Comparison of ENCODE assay signal across 8 cellular contexts in the genomic region with DNA sequence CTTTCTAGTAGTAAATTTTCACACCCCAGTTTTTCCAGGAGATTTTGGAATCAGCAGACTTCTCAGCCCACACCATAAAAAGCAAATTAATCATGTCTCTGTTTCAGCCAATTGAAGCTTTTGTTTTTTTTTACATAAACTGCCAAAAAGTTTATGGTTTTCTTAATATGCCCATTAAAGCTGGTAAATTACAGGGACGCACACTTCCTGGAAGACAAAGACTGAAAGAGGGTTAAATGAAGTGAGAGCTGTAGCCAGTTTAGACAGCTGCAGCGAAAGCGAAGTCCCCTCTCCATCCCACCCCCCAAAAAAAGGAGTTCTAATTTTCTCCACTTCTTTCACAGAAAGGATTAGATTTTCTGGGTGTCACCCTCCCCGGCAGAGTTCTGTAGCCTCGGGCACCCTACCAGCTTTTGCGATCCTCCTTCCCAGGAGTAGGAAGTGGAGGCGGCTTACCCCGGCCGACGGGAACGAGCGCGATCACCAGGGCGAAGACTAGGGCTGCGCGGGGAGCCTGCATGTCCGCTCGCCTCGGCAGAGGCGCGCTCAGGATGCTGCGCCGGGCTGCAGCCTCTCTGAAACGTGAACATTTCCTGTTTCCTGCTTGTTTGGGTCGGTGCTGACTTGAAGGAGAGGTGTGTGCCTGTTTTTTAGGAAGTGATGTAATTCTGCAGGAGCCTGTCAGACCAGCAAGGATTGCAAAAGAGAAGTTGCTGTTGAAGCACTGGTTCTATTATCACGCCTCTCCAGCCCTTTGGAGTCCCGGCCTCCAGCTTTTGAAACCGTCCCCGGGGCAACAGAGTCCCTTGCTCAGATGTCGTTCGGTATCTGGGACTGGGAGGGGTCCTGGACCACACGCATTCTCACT. TPM values are rescaled to one million over a fixed set of nuclear protein-coding genes. Genes with fewer than 3 reads are reported as not detected.
DNase-seq lines count a peak whose midpoint lies in the region; ATAC-seq, FAIRE-seq and TF ChIP-seq lines count a peak whose summit lies in the region.

A gene with protein sequence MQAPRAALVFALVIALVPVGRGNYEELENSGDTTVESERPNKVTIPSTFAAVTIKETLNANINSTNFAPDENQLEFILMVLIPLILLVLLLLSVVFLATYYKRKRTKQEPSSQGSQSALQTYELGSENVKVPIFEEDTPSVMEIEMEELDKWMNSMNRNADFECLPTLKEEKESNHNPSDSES (minus strand): TSS at position 584 of the 868 bp plus-strand sequence. CDS start 64 bp downstream, at position 520.

- in situ Hi-C loops in mammary epithelial cell (cut with MboI; ENCODE audit: low sequenced_read_pairs in 2 of 2) = no loop called here

- no peaks in the 10 kb centered on the region for H3K9me3 Mint-ChIP-seq in GM23338

- H3K4me1 ChIP-seq in GM23338 (ENCODE audit: insufficient read depth) (peaks cover 39% of the 10 kb centered on the region), mammary epithelial cell (ENCODE audit: insufficient read depth, low read length) (peaks cover 46% of the 10 kb centered on the region), keratinocyte (ENCODE audit: control insufficient read depth, extremely low read depth, insufficient read depth, low read length) (peaks cover 64% of the 10 kb centered on the region)

- H3K27ac ChIP-seq in GM23338 (ENCODE audit: low read depth) (no peak within 1 kb of the TSS), VCaP (peak within 1 kb of the TSS; percentile 75), mammary epithelial cell (ENCODE audit: insufficient read depth, low read depth, low read length) (peak within 1 kb of the TSS; percentile 98), keratinocyte (ENCODE audit: control insufficient read depth, insufficient read depth, low read length) (peak within 1 kb of the TSS; percentile 97)

- H3K27me3 ChIP-seq in GM23338 (ENCODE audit: insufficient read depth) (peaks cover 20% of the 10 kb centered on the region), mammary epithelial cell (ENCODE audit: insufficient read depth, low read length) (no peaks in the 10 kb centered on the region), keratinocyte (ENCODE audit: control insufficient read depth, extremely low read depth, insufficient read depth, low read length) (no peaks in the 10 kb centered on the region)

- CTCF ChIA-PET in mammary epithelial cell (lab: Charles Lee; ENCODE audit: low non-redundant PET) = interaction anchor here (0.6 kb wide), 1 partner anchor 448 kb away, joined by 5 read pairs; no protein-coding TSS in a partner anchor

- WGBS in mammary epithelial cell (ENCODE audit: low coverage, missing lambda C conversion rate) = 2% methylated on average over 23 of the region's 32 CpGs

- dilution Hi-C loops in mammary epithelial cell (cut with HindIII; ENCODE audit: low sequenced_read_pairs) (no loop called here), keratinocyte (cut with MboI; ENCODE audit: extremely low pct_ligation_motif_present, low sequenced_read_pairs) (no loop called here)

- H3K36me3 ChIP-seq in GM23338 (ENCODE audit: insufficient read depth) (no peaks in the 10 kb centered on the region), mammary epithelial cell (ENCODE audit: insufficient read depth, low read length) (no peaks in the 10 kb centered on the region), keratinocyte (ENCODE audit: control insufficient read depth in 2 of 2, extremely low read depth in 1 of 2, insufficient read depth in 2 of 2, low read length in 2 of 2) (peaks cover 0 to 1% of the 10 kb centered on the region in 2 experiments)

- peak within 1 kb of the TSS; percentile 94 for H2AFZ ChIP-seq in GM23338
- H2AFZ ChIP-seq in mammary epithelial cell (ENCODE audit: low read depth, low read length) = peak within 1 kb of the TSS; percentile 74
- H2AFZ ChIP-seq in keratinocyte (ENCODE audit: control insufficient read depth, low read length) = no peak within 1 kb of the TSS

- H3K27me3 Mint-ChIP-seq in GM23338 (ENCODE audit: insufficient read depth, low read depth, poor library complexity) = peaks cover 26% of the 10 kb centered on the region

- no peaks in the 10 kb centered on the region for H3K79me2 ChIP-seq in GM23338 (replicated peaks; ENCODE audit: insufficient read depth)
- peaks cover 47% of the 10 kb centered on the region for H3K79me2 ChIP-seq in mammary epithelial cell (ENCODE audit: insufficient read depth, low read length)
- peaks cover 46% of the 10 kb centered on the region for H3K79me2 ChIP-seq in keratinocyte (ENCODE audit: control insufficient read depth, insufficient read depth, low read length)

- H4K20me1 ChIP-seq in GM23338 (replicated peaks; ENCODE audit: insufficient read depth) = no peaks in the 10 kb centered on the region
- no peaks in the 10 kb centered on the region for H4K20me1 ChIP-seq in mammary epithelial cell (ENCODE audit: insufficient read depth, low read length)
- peaks cover 3% of the 10 kb centered on the region for H4K20me1 ChIP-seq in keratinocyte (ENCODE audit: control insufficient read depth, extremely low read depth, insufficient read depth, low read length)

- peak within 1 kb of the TSS; percentile 99 for H3K9ac ChIP-seq in mammary epithelial cell (ENCODE audit: insufficient read depth, low read length)
- peak within 1 kb of the TSS; percentile 97 for H3K9ac ChIP-seq in keratinocyte (ENCODE audit: control insufficient read depth, extremely low read depth, insufficient read depth, low read length)

- peak within 1 kb of the TSS; percentile 86 for H3K4me2 ChIP-seq in GM23338
- H3K4me2 ChIP-seq in mammary epithelial cell (ENCODE audit: insufficient read depth, low read depth, low read length) = peak within 1 kb of the TSS; percentile 97
- H3K4me2 ChIP-seq in keratinocyte (ENCODE audit: control insufficient read depth, extremely low read depth, insufficient read depth, low read depth, low read length) = peak within 1 kb of the TSS; percentile 90

- no peaks in the 10 kb centered on the region for H3K9me1 ChIP-seq in keratinocyte (ENCODE audit: control insufficient read depth, extremely low read depth, insufficient read depth, low read length)

- DNase-seq in GM04504 (ENCODE audit: low read depth) (peak; percentile 35), GM23338 (ENCODE audit: low spot score) (peak; percentile 87), M059J (ENCODE audit: low read depth) (peak; percentile 78), mammary epithelial cell (peak; percentile 97), keratinocyte (ENCODE audit: low read depth, low spot score) (peak; percentile 88), NCI-H446 (lab: John Stamatoyannopoulos, UW) (no peak)
- DNase-seq in stimulated activated CD4-positive, alpha-beta T cell treated with anti-CD3 and anti-CD28 coated beads, Interleukin-15, amount 100 ng/mL, for 1 hour (ENCODE audit: low read depth in 1 of 2, low spot score in 1 of 2) = peak; percentile 19 to 35

- FAIRE-seq in keratinocyte (lab: Jason Lieb, UNC) = no peak

- no peak for TF ChIP-seq CTCF in GM23338 (conservative IDR thresholded peaks at IDR 0.05; ENCODE audit: low read depth in 2 of 2)
- no peak for TF ChIP-seq CTCF in VCaP (conservative IDR thresholded peaks at IDR 0.05)
- no peak for TF ChIP-seq CTCF in mammary epithelial cell (conservative IDR thresholded peaks at IDR 0.05 in 1 of 2, IDR thresholded peaks at IDR 0.05 in 1 of 2; ENCODE audit: extremely low read depth in 1 of 2, insufficient read depth in 1 of 2, low read depth in 1 of 2, low read length in 2 of 2)
- TF ChIP-seq CTCF in keratinocyte (optimal IDR thresholded peaks at IDR 0.05 in 1 of 3, IDR thresholded peaks at IDR 0.05 in 1 of 3, conservative IDR thresholded peaks at IDR 0.05 in 1 of 3; ENCODE audit: extremely low read depth in 1 of 3, insufficient read depth in 2 of 3, low read length in 3 of 3) = no peak

- H3K9me2 ChIP-seq in GM23338 (ENCODE audit: insufficient read depth) = no peaks in the 10 kb centered on the region

- no peak within 1 kb of the TSS for H3K27ac Mint-ChIP-seq in GM23338

- H3F3A ChIP-seq in GM23338 (replicated peaks; ENCODE audit: low read depth) = no peaks in the 10 kb centered on the region

- intact Hi-C loops in mammary epithelial cell (cut with micrococcal nuclease) = loop anchor here (2.0 kb wide), 2 partner anchors 17 to 49 kb away; no protein-coding TSS in a partner anchor

- H3K4me1 Mint-ChIP-seq in GM23338 = peaks cover 37% of the 10 kb centered on the region

- H3K9me3 ChIP-seq in mammary epithelial cell (replicated peaks; ENCODE audit: insufficient read depth, low read length) (no peaks in the 10 kb centered on the region), keratinocyte (ENCODE audit: control insufficient read depth, low read depth, low read length) (no peaks in the 10 kb centered on the region)

- peak within 1 kb of the TSS; percentile 66 for H3K4me3 ChIP-seq in GM23338
- H3K4me3 ChIP-seq in mammary epithelial cell (replicated peaks in 1 of 3; ENCODE audit: insufficient read depth in 1 of 3, low read depth in 2 of 3, low read length in 3 of 3) = peak within 1 kb of the TSS; percentile 71 to 85 (median 81)
- H3K4me3 ChIP-seq in keratinocyte (ENCODE audit: control insufficient read depth in 2 of 3, extremely low read depth in 1 of 3, insufficient read depth in 2 of 3, low read depth in 1 of 3, low read length in 3 of 3) = peak within 1 kb of the TSS; percentile 79 to 91 (median 90)

- BruUV-seq in mammary epithelial cell (replicated peaks; lab: Mats Ljungman, UMichigan) = TSS peak; percentile 63

- ATAC-seq in GM23338 = peak; percentile 95

- peak within 1 kb of the TSS; percentile 80 for H3K4me3 Mint-ChIP-seq in GM23338

- no peaks in the 10 kb centered on the region; the same call in 2 of the 3 replicates for H3K36me3 Mint-ChIP-seq in GM23338 (ENCODE audit: low read depth)

TF ChIP-seq in GM23338, 12 proteins besides CTCF, POLR2A, EP300 and RAD21 (continues in another document):
- TF ChIP-seq EZH2 (IDR thresholded peaks at IDR 0.05; ENCODE audit: low read depth, unreplicated experiment) = no peak

RNA-seq across cellular contexts. Expression of the gene that starts here (rescaled TPM):
- 1.7 and 2.7 TPM in 2 replicates for total RNA-seq in GM23338 (2014; rRNA removed; shearing (Covaris generic))
- polyA plus RNA-seq in GM23338 (2016; fragmentation: Nextera tagmentation; extraction: Ambion mirVana) (1.0 and 1.8 TPM in 2 replicates), mammary epithelial cell (22.9 TPM), keratinocyte (41.9 to 106 TPM (median 52.5 TPM) in 3 replicates)
- total RNA-seq in M059J (2014; rRNA removed; shearing (Covaris generic)) = 8.1 and 11.0 TPM in 2 replicates
- total RNA-seq in mammary epithelial cell = 100 to 1,000 TPM in 1 of 2 donors, 10 to 100 TPM in 1; 15.2 to 119 TPM
- polyA minus RNA-seq in mammary epithelial cell (40.9 TPM), keratinocyte (50.2 to 103 TPM (median 66.3 TPM) in 3 replicates)
- polyA plus RNA-seq in keratinocyte (2011; ENCODE audit: low read depth) = 43.2 TPM
- 27.5 and 70.7 TPM in 2 replicates for polyA plus RNA-seq in keratinocyte (2011; cell fraction: cytosol; rRNA removed)
- polyA plus RNA-seq in keratinocyte (2011; cell fraction: nucleus; rRNA removed) = 63.9 and 77.4 TPM in 2 replicates
- polyA plus RNA-seq in keratinocyte (2012; ENCODE audit: low replicate concordance) = 33.8 and 66.2 TPM in 2 replicates
- polyA minus RNA-seq in keratinocyte (2011; cell fraction: cytosol; rRNA and poly(A)+ RNA removed) = 32.8 TPM
- 62.8 and 110 TPM in 2 replicates for polyA minus RNA-seq in keratinocyte (2011; cell fraction: nucleus; rRNA and poly(A)+ RNA removed)

Comparison
In these comparisons a context has a peak if more than half of its experiments do, and no peak if none do; other contexts are left out.
1. DNase-seq: peak in GM04504 (single experiment), GM23338 (single experiment), M059J (single experiment), mammary epithelial cell (single experiment), keratinocyte (single experiment) and stimulated activated CD4-positive, alpha-beta T cell treated with anti-CD3 and anti-CD28 coated beads, Interleukin-15, amount 100 ng/mL, for 1 hour (2 of 2); none in NCI-H446 (0 of 2).
2. Peak in every context shown above with its lines, with median percentiles within 50 percentile points of each other: H3K4me2 ChIP-seq and H3K4me3 ChIP-seq.